In the genomic region with DNA sequence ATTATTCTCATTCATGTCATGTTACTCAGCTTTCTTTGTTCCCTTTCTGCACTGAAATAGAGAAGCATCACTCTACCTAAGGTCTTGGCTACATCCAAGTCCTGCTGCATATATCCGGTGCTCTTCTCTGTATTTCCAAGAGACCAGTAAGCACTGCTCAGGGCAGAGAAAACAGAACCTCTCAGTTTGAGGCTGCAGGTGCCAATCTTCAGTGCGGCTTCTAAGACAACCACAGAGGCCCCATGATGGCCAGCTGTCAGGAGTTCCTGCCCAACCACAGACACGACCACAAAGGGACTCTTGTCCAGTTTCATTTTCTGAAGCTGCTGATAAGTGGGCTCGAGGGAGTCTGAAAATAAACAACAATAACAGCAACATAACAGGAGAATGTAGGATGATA, we compare ENCODE assay signal across 11 cellular contexts.
DNase-seq lines count a peak whose midpoint lies in the region; ATAC-seq and TF ChIP-seq lines count a peak whose summit lies in the region.
"Had no signal": no experiment of that assay in that cellular context is flagged by ENCODE, and none has a peak within 500 bp of the region (broad histone marks: within the 10 kb centered on the region; RNA-seq: fewer than 3 reads in every experiment).

No MANE protein-coding gene starts in this region.

- H3K4me1 Mint-ChIP-seq in progenitor cell of endocrine pancreas (ENCODE audit: low read depth) = peaks cover 39% of the 10 kb centered on the region
- H3K4me1 Mint-ChIP-seq in activated T-cell treated with anti-CD3 and anti-CD28 coated beads, Interleukin-2, amount 50 U/mL, for 24 hours (ENCODE audit: low read depth) = peaks cover 9% of the 10 kb centered on the region
- peaks cover 11% of the 10 kb centered on the region for H3K4me1 Mint-ChIP-seq in activated naive CD8-positive, alpha-beta T cell treated with anti-CD3 and anti-CD28 coated beads for 36 hours

- H3K4me3 ChIP-seq in ascending aorta = no peak overlapping the region

- no peaks in the 10 kb centered on the region for H3K27me3 ChIP-seq in ascending aorta
- H3K27me3 ChIP-seq: foreskin keratinocyte had no signal

- H3K27ac ChIP-seq in ascending aorta = no peak overlapping the region
- H3K27ac ChIP-seq: foreskin keratinocyte had no signal

- no peaks in the 10 kb centered on the region for H3K9me3 Mint-ChIP-seq in progenitor cell of endocrine pancreas (ENCODE audit: low read depth)
- no peaks in the 10 kb centered on the region for H3K9me3 Mint-ChIP-seq in activated T-cell treated with anti-CD3 and anti-CD28 coated beads, Interleukin-2, amount 50 U/mL, for 24 hours
- no peaks in the 10 kb centered on the region for H3K9me3 Mint-ChIP-seq in activated naive CD8-positive, alpha-beta T cell treated with anti-CD3 and anti-CD28 coated beads for 36 hours

- H3K9me3 ChIP-seq in ascending aorta = no peaks in the 10 kb centered on the region

- H3K36me3 ChIP-seq in ascending aorta = no peaks in the 10 kb centered on the region

- intact Hi-C loops in ascending aorta (cut with DNase I) = no loop called here

- no peaks in the 10 kb centered on the region for H3K36me3 Mint-ChIP-seq in progenitor cell of endocrine pancreas (ENCODE audit: insufficient read depth)
- H3K36me3 Mint-ChIP-seq in activated T-cell treated with anti-CD3 and anti-CD28 coated beads, Interleukin-2, amount 50 U/mL, for 24 hours (ENCODE audit: low read depth) = no peaks in the 10 kb centered on the region
- no peaks in the 10 kb centered on the region for H3K36me3 Mint-ChIP-seq in activated naive CD8-positive, alpha-beta T cell treated with anti-CD3 and anti-CD28 coated beads for 36 hours

- TF ChIP-seq CTCF in progenitor cell of endocrine pancreas (IDR thresholded peaks at IDR 0.05; ENCODE audit: unreplicated experiment) = no peak
- no peak for TF ChIP-seq CTCF in ascending aorta (IDR thresholded peaks at IDR 0.05)

- ATAC-seq in HG03060 (IDR thresholded peaks at IDR 0.05; ENCODE audit: low read depth, unreplicated experiment) = peak; percentile 49
- ATAC-seq: foreskin keratinocyte, Right ventricle myocardium inferior had no signal

- no peak overlapping the region for H3K4me3 Mint-ChIP-seq in progenitor cell of endocrine pancreas (ENCODE audit: low read depth)
- H3K4me3 Mint-ChIP-seq in activated T-cell treated with anti-CD3 and anti-CD28 coated beads, Interleukin-2, amount 50 U/mL, for 24 hours = no peak overlapping the region
- H3K4me3 Mint-ChIP-seq in activated naive CD8-positive, alpha-beta T cell treated with anti-CD3 and anti-CD28 coated beads for 36 hours = no peak overlapping the region

- no peaks in the 10 kb centered on the region for H3K4me1 ChIP-seq in ascending aorta
- H3K4me1 ChIP-seq: foreskin keratinocyte had no signal

- H3K27ac Mint-ChIP-seq in progenitor cell of endocrine pancreas = peak overlapping the region; percentile 0
- H3K27ac Mint-ChIP-seq in activated T-cell treated with anti-CD3 and anti-CD28 coated beads, Interleukin-2, amount 50 U/mL, for 24 hours = no peak overlapping the region
- H3K27ac Mint-ChIP-seq in activated naive CD8-positive, alpha-beta T cell treated with anti-CD3 and anti-CD28 coated beads for 36 hours = no peak overlapping the region

- DNase-seq in GM19238 (ENCODE audit: insufficient read length, low spot score) = peak; percentile 18
- peak in 33 of 58 donors; percentile 2 to 72 (median 20) for DNase-seq in anterior cingulate cortex (lab: John Stamatoyannopoulos, UW)
- no peak for DNase-seq in progenitor cell of endocrine pancreas (ENCODE audit: low spot score, unreplicated experiment)
- no peak for DNase-seq in activated T-cell treated with anti-CD3 and anti-CD28 coated beads, Interleukin-2, amount 50 U/mL, for 24 hours
- no peak for DNase-seq in kidney tubule cell (ENCODE audit: low spot score)
- no peak for DNase-seq in activated naive CD8-positive, alpha-beta T cell treated with anti-CD3 and anti-CD28 coated beads for 36 hours
- DNase-seq in ascending aorta (ENCODE audit: low spot score in 2 of 2) = no peak
- DNase-seq: foreskin keratinocyte, KG1 had no signal

- no peaks in the 10 kb centered on the region for H3K27me3 Mint-ChIP-seq in progenitor cell of endocrine pancreas
- no peaks in the 10 kb centered on the region for H3K27me3 Mint-ChIP-seq in activated T-cell treated with anti-CD3 and anti-CD28 coated beads, Interleukin-2, amount 50 U/mL, for 24 hours
- H3K27me3 Mint-ChIP-seq in activated naive CD8-positive, alpha-beta T cell treated with anti-CD3 and anti-CD28 coated beads for 36 hours = no peaks in the 10 kb centered on the region

Comparison
In these comparisons a context has a peak if more than half of its experiments do, and no peak if none do; other contexts are left out.
1. DNase-seq: peak in GM19238 (single experiment) and anterior cingulate cortex (33 of 58); none in progenitor cell of endocrine pancreas (single experiment), activated T-cell treated with anti-CD3 and anti-CD28 coated beads, Interleukin-2, amount 50 U/mL, for 24 hours (single experiment), kidney tubule cell (single experiment), activated naive CD8-positive, alpha-beta T cell treated with anti-CD3 and anti-CD28 coated beads for 36 hours (single experiment) and ascending aorta (0 of 2).